Comparison of ENCODE assay signal across 1 cellular context in the genomic region with DNA sequence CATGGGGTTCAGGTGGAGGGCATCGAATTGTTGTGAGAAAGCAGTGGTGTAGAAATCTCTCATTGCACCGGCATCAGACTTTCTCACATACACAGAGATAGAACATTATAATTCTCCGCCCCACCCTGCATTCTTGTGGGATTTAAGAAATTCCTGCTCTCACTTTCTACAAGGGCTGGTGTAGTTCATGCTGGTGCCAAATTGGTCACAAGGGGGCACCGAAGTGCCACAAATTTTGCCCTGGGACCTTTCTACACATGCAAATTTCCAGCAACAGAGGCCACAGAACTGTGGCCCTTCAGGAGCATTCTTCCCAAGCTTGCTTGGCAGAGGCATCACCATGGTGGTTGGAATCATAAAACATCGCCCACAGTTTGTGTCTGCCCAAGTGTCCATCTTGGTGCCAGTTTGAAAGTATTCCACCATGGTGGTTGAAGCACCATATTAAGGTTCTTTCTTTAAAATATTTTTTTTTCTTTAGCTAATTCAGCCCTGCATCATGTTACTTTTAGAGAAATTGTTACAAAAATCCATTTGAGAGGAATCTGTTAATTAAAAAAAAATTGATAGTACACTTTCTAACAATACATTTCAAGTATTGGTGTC.
TF ChIP-seq lines count a peak whose summit lies in the region.

No MANE protein-coding gene starts in this region.

TF ChIP-seq in GM23338, 12 proteins besides CTCF, POLR2A, EP300 and RAD21 (continued from another document):
- TF ChIP-seq, protein P1, sequence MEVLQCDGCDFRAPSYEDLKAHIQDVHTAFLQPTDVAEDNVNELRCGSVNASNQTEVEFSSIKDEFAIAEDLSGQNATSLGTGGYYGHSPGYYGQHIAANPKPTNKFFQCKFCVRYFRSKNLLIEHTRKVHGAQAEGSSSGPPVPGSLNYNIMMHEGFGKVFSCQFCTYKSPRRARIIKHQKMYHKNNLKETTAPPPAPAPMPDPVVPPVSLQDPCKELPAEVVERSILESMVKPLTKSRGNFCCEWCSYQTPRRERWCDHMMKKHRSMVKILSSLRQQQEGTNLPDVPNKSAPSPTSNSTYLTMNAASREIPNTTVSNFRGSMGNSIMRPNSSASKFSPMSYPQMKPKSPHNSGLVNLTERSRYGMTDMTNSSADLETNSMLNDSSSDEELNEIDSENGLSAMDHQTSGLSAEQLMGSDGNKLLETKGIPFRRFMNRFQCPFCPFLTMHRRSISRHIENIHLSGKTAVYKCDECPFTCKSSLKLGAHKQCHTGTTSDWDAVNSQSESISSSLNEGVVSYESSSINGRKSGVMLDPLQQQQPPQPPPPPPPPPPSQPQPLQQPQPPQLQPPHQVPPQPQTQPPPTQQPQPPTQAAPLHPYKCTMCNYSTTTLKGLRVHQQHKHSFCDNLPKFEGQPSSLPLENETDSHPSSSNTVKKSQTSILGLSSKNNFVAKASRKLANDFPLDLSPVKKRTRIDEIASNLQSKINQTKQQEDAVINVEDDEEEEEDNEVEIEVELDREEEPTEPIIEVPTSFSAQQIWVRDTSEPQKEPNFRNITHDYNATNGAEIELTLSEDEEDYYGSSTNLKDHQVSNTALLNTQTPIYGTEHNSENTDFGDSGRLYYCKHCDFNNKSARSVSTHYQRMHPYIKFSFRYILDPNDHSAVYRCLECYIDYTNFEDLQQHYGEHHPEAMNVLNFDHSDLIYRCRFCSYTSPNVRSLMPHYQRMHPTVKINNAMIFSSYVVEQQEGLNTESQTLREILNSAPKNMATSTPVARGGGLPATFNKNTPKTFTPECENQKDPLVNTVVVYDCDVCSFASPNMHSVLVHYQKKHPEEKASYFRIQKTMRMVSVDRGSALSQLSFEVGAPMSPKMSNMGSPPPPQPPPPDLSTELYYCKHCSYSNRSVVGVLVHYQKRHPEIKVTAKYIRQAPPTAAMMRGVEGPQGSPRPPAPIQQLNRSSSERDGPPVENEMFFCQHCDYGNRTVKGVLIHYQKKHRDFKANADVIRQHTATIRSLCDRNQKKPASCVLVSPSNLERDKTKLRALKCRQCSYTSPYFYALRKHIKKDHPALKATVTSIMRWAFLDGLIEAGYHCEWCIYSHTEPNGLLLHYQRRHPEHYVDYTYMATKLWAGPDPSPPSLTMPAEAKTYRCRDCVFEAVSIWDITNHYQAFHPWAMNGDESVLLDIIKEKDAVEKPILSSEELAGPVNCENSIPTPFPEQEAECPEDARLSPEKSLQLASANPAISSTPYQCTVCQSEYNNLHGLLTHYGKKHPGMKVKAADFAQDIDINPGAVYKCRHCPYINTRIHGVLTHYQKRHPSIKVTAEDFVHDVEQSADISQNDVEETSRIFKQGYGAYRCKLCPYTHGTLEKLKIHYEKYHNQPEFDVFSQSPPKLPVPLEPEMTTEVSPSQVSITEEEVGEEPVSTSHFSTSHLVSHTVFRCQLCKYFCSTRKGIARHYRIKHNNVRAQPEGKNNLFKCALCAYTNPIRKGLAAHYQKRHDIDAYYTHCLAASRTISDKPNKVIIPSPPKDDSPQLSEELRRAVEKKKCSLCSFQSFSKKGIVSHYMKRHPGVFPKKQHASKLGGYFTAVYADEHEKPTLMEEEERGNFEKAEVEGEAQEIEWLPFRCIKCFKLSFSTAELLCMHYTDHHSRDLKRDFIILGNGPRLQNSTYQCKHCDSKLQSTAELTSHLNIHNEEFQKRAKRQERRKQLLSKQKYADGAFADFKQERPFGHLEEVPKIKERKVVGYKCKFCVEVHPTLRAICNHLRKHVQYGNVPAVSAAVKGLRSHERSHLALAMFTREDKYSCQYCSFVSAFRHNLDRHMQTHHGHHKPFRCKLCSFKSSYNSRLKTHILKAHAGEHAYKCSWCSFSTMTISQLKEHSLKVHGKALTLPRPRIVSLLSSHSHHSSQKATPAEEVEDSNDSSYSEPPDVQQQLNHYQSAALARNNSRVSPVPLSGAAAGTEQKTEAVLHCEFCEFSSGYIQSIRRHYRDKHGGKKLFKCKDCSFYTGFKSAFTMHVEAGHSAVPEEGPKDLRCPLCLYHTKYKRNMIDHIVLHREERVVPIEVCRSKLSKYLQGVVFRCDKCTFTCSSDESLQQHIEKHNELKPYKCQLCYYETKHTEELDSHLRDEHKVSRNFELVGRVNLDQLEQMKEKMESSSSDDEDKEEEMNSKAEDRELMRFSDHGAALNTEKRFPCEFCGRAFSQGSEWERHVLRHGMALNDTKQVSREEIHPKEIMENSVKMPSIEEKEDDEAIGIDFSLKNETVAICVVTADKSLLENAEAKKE (CRISPR knock-in tag; IDR thresholded peaks at IDR 0.05): 0 out of 2 replicates have a peak, but pooled peaks have one; percentile 55
